Comparison of ENCODE assay signal across 8 cellular contexts in genomic region chr22:41445171-41446056, GRCh38. TPM values are rescaled to one million over a fixed set of nuclear protein-coding genes. Genes with fewer than 3 reads are reported as not detected.
DNase-seq lines count a peak whose midpoint lies in the region; ATAC-seq, FAIRE-seq and TF ChIP-seq lines count a peak whose summit lies in the region.

No MANE protein-coding gene starts in this region.

- TF ChIP-seq POLR2A in HepG2 (IDR thresholded peaks at IDR 0.05; ENCODE audit: insufficient read depth in 1 of 2, low read depth in 2 of 2, low read length in 2 of 2) (no peak), stomach (IDR thresholded peaks at IDR 0.05) (no peak)

- H3K4me2 ChIP-seq in HepG2 (ENCODE audit: low read depth, low read length), result peak overlapping the region; percentile 93

- WGBS in HepG2 (ENCODE audit: low lambda C conversion rate), result under 1% methylated on average over 20 of the region's 20 CpGs
- WGBS in stomach, 5 donors, result 0 to 1% (median 0%) methylated on average over 18 to 20 of the region's 20 CpGs

- DNase-seq in BE2C, result no peak
- DNase-seq in HCEC 1CT, result peak; percentile 10
- DNase-seq in SK-N-DZ (ENCODE audit: low spot score), result peak; percentile 29
- DNase-seq in bronchial epithelial cell (ENCODE audit: low read depth), result peak; percentile 22
- DNase-seq in HepG2 (ENCODE audit: low spot score), result no peak
- DNase-seq in stomach, result peak; percentile 32
- no peak for DNase-seq in GM10266 (ENCODE audit: extremely low spot score)

- TF ChIP-seq CTCF in BE2C (IDR thresholded peaks at IDR 0.05; ENCODE audit: low read depth, low read length), result no peak
- TF ChIP-seq CTCF in bronchial epithelial cell (IDR thresholded peaks at IDR 0.05; ENCODE audit: insufficient read depth, low read length, severe bottlenecking), result no peak
- no peak for TF ChIP-seq CTCF in HepG2 (CRISPR knock-in tag; IDR thresholded peaks at IDR 0.05)
- no peak for TF ChIP-seq CTCF in stomach (IDR thresholded peaks at IDR 0.05)
- no peak for TF ChIP-seq CTCF in GM10266 (IDR thresholded peaks at IDR 0.05; ENCODE audit: control insufficient read depth, insufficient read depth, low read depth, missing control alignments)

- POLR2A ChIA-PET in HepG2 (lab: Yijun Ruan, JAX), result interaction anchor here (0.8 to 5.2 kb wide), 18 partner anchors 8 to 176 kb away, joined by 3 to 122 read pairs (median 6); partner anchors contain the start of genes ACO2, DESI1, PHF5A and PMM1

- no peak for TF ChIP-seq RAD21 in HepG2 (CRISPR knock-in tag; IDR thresholded peaks at IDR 0.05)

- TF ChIP-seq EP300 in HepG2 (IDR thresholded peaks at IDR 0.05; ENCODE audit: low read depth in 2 of 2, low read length in 2 of 2), result no peak
- no peak for TF ChIP-seq EP300 in HepG2 (CRISPR knock-in tag; IDR thresholded peaks at IDR 0.05; ENCODE audit: borderline replicate concordance)
- no peak for TF ChIP-seq EP300 in stomach (IDR thresholded peaks at IDR 0.05)

- TSS peak; percentile 48 for BruUV-seq in HepG2 (replicated peaks; lab: Mats Ljungman, UMichigan)

- peak overlapping the region; percentile 100 for H3K27ac ChIP-seq in HepG2 (ENCODE audit: extremely low read length, insufficient read depth, low read length)
- peak overlapping the region; percentile 98 to 100 (median 100) for H3K27ac ChIP-seq in stomach

- CTCF ChIA-PET in HepG2 (lab: Yijun Ruan, JAX; ENCODE audit: low intra/inter-chr PET ratio, low total read pairs), result no interaction called here

- FAIRE-seq in bronchial epithelial cell (lab: Jason Lieb, UNC), result no peak
- no peak for FAIRE-seq in HepG2 (lab: Jason Lieb, UNC)

- peaks cover 60% of the 10 kb centered on the region for H3K79me2 ChIP-seq in HepG2 (ENCODE audit: insufficient read depth, low read length)

- ATAC-seq in HepG2 (no peak), GM21423 (IDR thresholded peaks at IDR 0.05; ENCODE audit: unreplicated experiment) (no peak)

- H4K20me1 ChIP-seq in HepG2 (ENCODE audit: insufficient read depth, low read length), result peaks cover 9% of the 10 kb centered on the region

- no peak overlapping the region for H2AFZ ChIP-seq in HepG2 (ENCODE audit: low read length)

- intact Hi-C loops in HepG2 (cut with micrococcal nuclease; ENCODE audit: unreplicated experiment) (loop anchor here (10.0 kb wide), 1 partner anchor 161 kb away; the partner anchor contains the start of gene RANGAP1), stomach (cut with DNase I; ENCODE audit: low total_unique reads) (no loop called here)

- H3K27me3 ChIP-seq in BE2C (no peaks in the 10 kb centered on the region), bronchial epithelial cell (ENCODE audit: control insufficient read depth, insufficient read depth, low read length) (no peaks in the 10 kb centered on the region), HepG2 (ENCODE audit: control insufficient read depth in 1 of 2, insufficient read depth in 2 of 2, low read length in 2 of 2) (no peaks in the 10 kb centered on the region; a peak in 1 of 5 replicates), stomach (no peaks in the 10 kb centered on the region)

- peak overlapping the region; percentile 99 for H3K9ac ChIP-seq in HepG2 (ENCODE audit: insufficient read depth, low read depth, low read length)

- peaks cover 3% of the 10 kb centered on the region; the same call in 1 of the 2 replicates for H3K4me1 ChIP-seq in BE2C
- peaks cover 27% of the 10 kb centered on the region for H3K4me1 ChIP-seq in HepG2 (ENCODE audit: insufficient read depth, low read length)
- H3K4me1 ChIP-seq in stomach, result peaks cover 13 to 49% (median 42%) of the 10 kb centered on the region in 4 donors

- H3K4me3 ChIP-seq in BE2C (ENCODE audit: low read depth, low read length), result peak overlapping the region; percentile 86
- peak overlapping the region; percentile 96 for H3K4me3 ChIP-seq in bronchial epithelial cell (ENCODE audit: low read depth, low read length)
- H3K4me3 ChIP-seq in HepG2 (replicated peaks in 1 of 3; ENCODE audit: insufficient read depth in 1 of 3, low read depth in 2 of 3, low read length in 3 of 3), result peak overlapping the region; percentile 89 to 97 (median 90)
- peak overlapping the region; percentile 93 to 100 (median 95) for H3K4me3 ChIP-seq in stomach

- H3K9me3 ChIP-seq in BE2C (no peaks in the 10 kb centered on the region), HepG2 (ENCODE audit: low read length) (no peaks in the 10 kb centered on the region), stomach (no peaks in the 10 kb centered on the region)

- in situ Hi-C loops in HepG2 (cut with HindIII; ENCODE audit: extremely low pct_ligation_motif_present, low pct_unique_long_range_greater_than_20kb), result no loop called here

- peaks cover 20% of the 10 kb centered on the region for H3K36me3 ChIP-seq in BE2C
- peaks cover 6% of the 10 kb centered on the region for H3K36me3 ChIP-seq in bronchial epithelial cell (ENCODE audit: control insufficient read depth, insufficient read depth, low read length)
- peaks cover 4 to 9% of the 10 kb centered on the region in 2 experiments; a peak in 3 of 5 replicates for H3K36me3 ChIP-seq in HepG2 (replicated peaks in 1 of 2; ENCODE audit: control insufficient read depth in 1 of 2, insufficient read depth in 2 of 2, low read length in 2 of 2)
- peaks cover 6 to 26% (median 22%) of the 10 kb centered on the region in 4 donors for H3K36me3 ChIP-seq in stomach

RNA-seq across cellular contexts. Expression of gene TOB2, which starts 1.2 kb away (rescaled TPM):
- polyA plus RNA-seq in BE2C (2012; ENCODE audit: insufficient read depth, insufficient read length, low read depth), result 21.6 TPM
- polyA plus RNA-seq in SK-N-DZ (2014; cell fraction: cytosol; rRNA removed), result 9.2 and 12.0 TPM in 2 replicates
- polyA plus RNA-seq in SK-N-DZ (2014; cell fraction: nucleus; rRNA removed), result 5.0 and 7.0 TPM in 2 replicates
- total RNA-seq in bronchial epithelial cell (6.3 and 11.9 TPM in 2 replicates), HepG2 (2016; rRNA removed; fragmentation: Illumina TruSeq; extraction: Trizol) (13.7 and 16.7 TPM in 2 replicates), stomach (10 to 100 TPM; 19.8 to 42.4 (median 31.5) TPM)
- 2.7 and 2.9 TPM in 2 replicates for total RNA-seq in HepG2 (2016; cell fraction: cytosol; rRNA removed; fragmentation: Illumina TruSeq; extraction: Trizol; ENCODE audit: low read depth)
- total RNA-seq in HepG2 (2016; cell fraction: insoluble cytoplasmic fraction; rRNA removed; fragmentation: Illumina TruSeq; extraction: Trizol), result 14.1 and 14.3 TPM in 2 replicates
- total RNA-seq in HepG2 (2016; cell fraction: membrane; rRNA removed; fragmentation: Illumina TruSeq; extraction: Trizol), result 14.6 and 15.0 TPM in 2 replicates
- 14.9 and 16.2 TPM in 2 replicates for total RNA-seq in HepG2 (2016; cell fraction: nucleus; rRNA removed; fragmentation: Illumina TruSeq; extraction: Trizol)
- polyA plus RNA-seq in HepG2 (2011; rRNA removed) (12.2 and 14.3 TPM in 2 replicates), stomach (10 to 100 TPM; 11.0 to 17.1 (median 13.0) TPM)
- 9.6 and 10.9 TPM in 2 replicates for polyA plus RNA-seq in HepG2 (2011; cell fraction: cytosol; rRNA removed)
- polyA plus RNA-seq in HepG2 (2011; cell fraction: nucleus; rRNA removed), result 20.7 and 21.6 TPM in 2 replicates
- 12.6 and 16.8 TPM in 2 replicates for polyA plus RNA-seq in HepG2 (2012)
- 2.0 TPM in 2 replicates for polyA plus RNA-seq in HepG2 (2016; cell fraction: cytosol; fragmentation: Illumina TruSeq; extraction: Trizol; ENCODE audit: low read depth)
- 19.1 and 21.8 TPM in 2 replicates for polyA plus RNA-seq in HepG2 (2016; cell fraction: insoluble cytoplasmic fraction; fragmentation: Illumina TruSeq; extraction: Trizol; ENCODE audit: low read depth)
- 8.7 and 9.6 TPM in 2 replicates for polyA plus RNA-seq in HepG2 (2016; cell fraction: membrane; fragmentation: Illumina TruSeq; extraction: Trizol; ENCODE audit: low read depth)
- polyA plus RNA-seq in HepG2 (2016; cell fraction: nucleus; fragmentation: Illumina TruSeq; extraction: Trizol; ENCODE audit: insufficient read depth, low read depth), result 31.0 and 32.7 TPM in 2 replicates
- 15.4 and 25.4 TPM in 2 replicates for polyA minus RNA-seq in HepG2 (2011; rRNA and poly(A)+ RNA removed; ENCODE audit: low replicate concordance)
- polyA minus RNA-seq in HepG2 (2011; cell fraction: cytosol; rRNA and poly(A)+ RNA removed), result 14.9 TPM in 2 replicates
- polyA minus RNA-seq in HepG2 (2011; cell fraction: nucleus; rRNA and poly(A)+ RNA removed), result 8.5 and 10.2 TPM in 2 replicates

RNA-seq across cellular contexts. Expression of gene PHF5A, which starts 23.1 kb away (rescaled TPM):
- 125 TPM for polyA plus RNA-seq in BE2C (2012; ENCODE audit: insufficient read depth, insufficient read length, low read depth)
- polyA plus RNA-seq in SK-N-DZ (2014; cell fraction: cytosol; rRNA removed), result 178 and 199 TPM in 2 replicates
- 61.7 and 117 TPM in 2 replicates for polyA plus RNA-seq in SK-N-DZ (2014; cell fraction: nucleus; rRNA removed)
- total RNA-seq in bronchial epithelial cell (106 and 111 TPM in 2 replicates), HepG2 (2016; rRNA removed; fragmentation: Illumina TruSeq; extraction: Trizol) (105 and 154 TPM in 2 replicates), stomach (10 to 100 TPM in 4 of 5 donors, under 1 TPM in 1; 0.58 to 54.5 (median 28.8) TPM)
- 34.8 TPM in 2 replicates for total RNA-seq in HepG2 (2016; cell fraction: cytosol; rRNA removed; fragmentation: Illumina TruSeq; extraction: Trizol; ENCODE audit: low read depth)
- total RNA-seq in HepG2 (2016; cell fraction: insoluble cytoplasmic fraction; rRNA removed; fragmentation: Illumina TruSeq; extraction: Trizol), result 107 and 165 TPM in 2 replicates
- total RNA-seq in HepG2 (2016; cell fraction: membrane; rRNA removed; fragmentation: Illumina TruSeq; extraction: Trizol), result 55.9 and 58.9 TPM in 2 replicates
- 38.4 and 43.4 TPM in 2 replicates for total RNA-seq in HepG2 (2016; cell fraction: nucleus; rRNA removed; fragmentation: Illumina TruSeq; extraction: Trizol)
- polyA plus RNA-seq in HepG2 (2011; rRNA removed) (50.7 and 56.6 TPM in 2 replicates), stomach (10 to 100 TPM; 42.8 to 51.9 (median 48.0) TPM)
- polyA plus RNA-seq in HepG2 (2011; cell fraction: cytosol; rRNA removed), result 43.0 and 50.6 TPM in 2 replicates
- polyA plus RNA-seq in HepG2 (2011; cell fraction: nucleus; rRNA removed), result 14.8 and 17.9 TPM in 2 replicates
- polyA plus RNA-seq in HepG2 (2012), result 42.0 and 46.3 TPM in 2 replicates
- 22.7 and 24.1 TPM in 2 replicates for polyA plus RNA-seq in HepG2 (2016; cell fraction: cytosol; fragmentation: Illumina TruSeq; extraction: Trizol; ENCODE audit: low read depth)
- 141 and 153 TPM in 2 replicates for polyA plus RNA-seq in HepG2 (2016; cell fraction: insoluble cytoplasmic fraction; fragmentation: Illumina TruSeq; extraction: Trizol; ENCODE audit: low read depth)
- 38.6 and 42.2 TPM in 2 replicates for polyA plus RNA-seq in HepG2 (2016; cell fraction: membrane; fragmentation: Illumina TruSeq; extraction: Trizol; ENCODE audit: low read depth)
- 44.4 and 50.2 TPM in 2 replicates for polyA plus RNA-seq in HepG2 (2016; cell fraction: nucleus; fragmentation: Illumina TruSeq; extraction: Trizol; ENCODE audit: insufficient read depth, low read depth)
- polyA minus RNA-seq in HepG2 (2011; rRNA and poly(A)+ RNA removed; ENCODE audit: low replicate concordance), result 22.2 and 41.1 TPM in 2 replicates
- 11.8 and 12.4 TPM in 2 replicates for polyA minus RNA-seq in HepG2 (2011; cell fraction: cytosol; rRNA and poly(A)+ RNA removed)
- polyA minus RNA-seq in HepG2 (2011; cell fraction: nucleus; rRNA and poly(A)+ RNA removed), result 14.3 and 15.1 TPM in 2 replicates

RNA-seq across cellular contexts. Expression of gene ACO2, which starts 23.5 kb away (rescaled TPM):
- 205 TPM for polyA plus RNA-seq in BE2C (2012; ENCODE audit: insufficient read depth, insufficient read length, low read depth)
- 62.2 and 66.7 TPM in 2 replicates for polyA plus RNA-seq in SK-N-DZ (2014; cell fraction: cytosol; rRNA removed)
- 53.0 and 66.4 TPM in 2 replicates for polyA plus RNA-seq in SK-N-DZ (2014; cell fraction: nucleus; rRNA removed)
- total RNA-seq in bronchial epithelial cell, result 59.8 and 77.6 TPM in 2 replicates
- 39.3 and 45.6 TPM in 2 replicates for total RNA-seq in HepG2 (2016; rRNA removed; fragmentation: Illumina TruSeq; extraction: Trizol)
- 34.7 and 46.3 TPM in 2 replicates for total RNA-seq in HepG2 (2016; cell fraction: cytosol; rRNA removed; fragmentation: Illumina TruSeq; extraction: Trizol; ENCODE audit: low read depth)
- total RNA-seq in HepG2 (2016; cell fraction: insoluble cytoplasmic fraction; rRNA removed; fragmentation: Illumina TruSeq; extraction: Trizol), result 35.3 and 49.1 TPM in 2 replicates
- 68.4 and 83.2 TPM in 2 replicates for total RNA-seq in HepG2 (2016; cell fraction: membrane; rRNA removed; fragmentation: Illumina TruSeq; extraction: Trizol)
- total RNA-seq in HepG2 (2016; cell fraction: nucleus; rRNA removed; fragmentation: Illumina TruSeq; extraction: Trizol), result 37.1 and 37.3 TPM in 2 replicates
- 19.2 and 19.4 TPM in 2 replicates for polyA plus RNA-seq in HepG2 (2011; rRNA removed)
- polyA plus RNA-seq in HepG2 (2011; cell fraction: cytosol; rRNA removed), result 34.8 and 36.5 TPM in 2 replicates
- 61.6 and 75.9 TPM in 2 replicates for polyA plus RNA-seq in HepG2 (2011; cell fraction: nucleus; rRNA removed)
- 57.9 and 62.9 TPM in 2 replicates for polyA plus RNA-seq in HepG2 (2012)
- polyA plus RNA-seq in HepG2 (2016; cell fraction: cytosol; fragmentation: Illumina TruSeq; extraction: Trizol; ENCODE audit: low read depth), result 61.5 and 78.5 TPM in 2 replicates
- 39.9 and 50.2 TPM in 2 replicates for polyA plus RNA-seq in HepG2 (2016; cell fraction: insoluble cytoplasmic fraction; fragmentation: Illumina TruSeq; extraction: Trizol; ENCODE audit: low read depth)
- 77.9 and 110 TPM in 2 replicates for polyA plus RNA-seq in HepG2 (2016; cell fraction: membrane; fragmentation: Illumina TruSeq; extraction: Trizol; ENCODE audit: low read depth)
- 51.9 and 54.4 TPM in 2 replicates for polyA plus RNA-seq in HepG2 (2016; cell fraction: nucleus; fragmentation: Illumina TruSeq; extraction: Trizol; ENCODE audit: insufficient read depth, low read depth)
- 18.9 and 35.9 TPM in 2 replicates for polyA minus RNA-seq in HepG2 (2011; rRNA and poly(A)+ RNA removed; ENCODE audit: low replicate concordance)
- polyA minus RNA-seq in HepG2 (2011; cell fraction: cytosol; rRNA and poly(A)+ RNA removed), result 31.6 and 35.4 TPM in 2 replicates
- 29.2 and 32.8 TPM in 2 replicates for polyA minus RNA-seq in HepG2 (2011; cell fraction: nucleus; rRNA and poly(A)+ RNA removed)
- total RNA-seq in stomach, result 100 to 1,000 TPM in 3 of 5 donors, 10 to 100 TPM in 2; 87.0 to 238 (median 116) TPM
- 10 to 100 TPM; 46.6 to 51.5 (median 51.1) TPM for polyA plus RNA-seq in stomach

Comparison
In these comparisons a context has a peak if more than half of its experiments do, and no peak if none do; other contexts are left out.
1. DNase-seq: peak in HCEC 1CT (single experiment), SK-N-DZ (single experiment), bronchial epithelial cell (single experiment) and stomach (single experiment); none in BE2C (single experiment), HepG2 (single experiment) and GM10266 (single experiment).
2. Peak in every context shown above with its lines, with median percentiles within 50 percentile points of each other: H3K4me3 ChIP-seq.